In the genomic region with DNA sequence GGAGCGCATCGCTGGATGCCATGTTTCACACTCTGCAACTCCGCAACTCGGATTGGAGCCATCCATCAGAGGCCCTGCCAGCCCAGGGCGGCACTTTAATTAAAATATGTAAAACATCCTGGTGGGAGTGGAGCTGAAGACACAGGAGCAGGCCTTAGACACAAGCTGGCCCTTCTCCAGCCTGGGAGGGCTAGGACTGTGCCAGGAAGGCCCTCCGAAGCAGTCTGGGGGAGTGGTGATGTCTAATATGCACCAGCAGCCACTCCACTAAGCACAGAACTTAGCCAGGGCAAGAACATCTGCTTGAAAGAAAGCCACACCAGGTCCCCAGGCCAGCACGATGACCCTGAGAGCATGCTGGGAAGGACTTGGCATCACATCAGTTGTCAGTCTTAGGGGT, we compare ENCODE assay signal across 20 cellular contexts. TPM values are rescaled to one million over a fixed set of nuclear protein-coding genes. Genes with fewer than 3 reads are reported as not detected.
DNase-seq lines count a peak whose midpoint lies in the region; ATAC-seq and TF ChIP-seq lines count a peak whose summit lies in the region.
"Had no signal": no experiment of that assay in that cellular context is flagged by ENCODE, and none has a peak within 500 bp of the region (broad histone marks: within the 10 kb centered on the region; RNA-seq: fewer than 3 reads in every experiment).

No MANE protein-coding gene starts in this region.

- peak overlapping the region; percentile 5 for H3K18ac ChIP-seq in mesendoderm (ENCODE audit: low read length)

- H2BK15ac ChIP-seq in mesendoderm (replicated peaks; ENCODE audit: low read depth): no peak overlapping the region

- no peak overlapping the region for H4K8ac ChIP-seq in mesendoderm (ENCODE audit: low read depth, low read length)

- H3K4ac ChIP-seq in mesendoderm (ENCODE audit: low read depth, low read length): peak overlapping the region; percentile 40

- WGBS in mesendoderm (ENCODE audit: extremely low coverage, insufficient coverage, low lambda C conversion rate): no CpG with 5 or more reads among the region's 7 CpGs
- 88% methylated on average over 7 of the region's 7 CpGs for WGBS in smooth muscle cell (ENCODE audit: low lambda C conversion rate)
- WGBS in upper lobe of left lung, 2 donors: 73 to 86% methylated on average over 6 of the region's 7 CpGs

- no peaks in the 10 kb centered on the region for H3K36me3 ChIP-seq in GM23338 (ENCODE audit: insufficient read depth)
- no peaks in the 10 kb centered on the region for H3K36me3 ChIP-seq in Loucy (ENCODE audit: insufficient read depth, low read length)
- no peaks in the 10 kb centered on the region for H3K36me3 ChIP-seq in mesendoderm (ENCODE audit: control insufficient read depth, insufficient read depth, low read length)
- no peaks in the 10 kb centered on the region for H3K36me3 ChIP-seq in smooth muscle cell (ENCODE audit: low read depth)
- H3K36me3 ChIP-seq in upper lobe of left lung: no peaks in the 10 kb centered on the region
- no peaks in the 10 kb centered on the region for H3K36me3 ChIP-seq in ascending aorta
- H3K36me3 ChIP-seq: SJSA1 had no signal

- H4K20me1 ChIP-seq in GM23338 (replicated peaks; ENCODE audit: insufficient read depth) (no peaks in the 10 kb centered on the region), Loucy (ENCODE audit: insufficient read depth, low read length, poor library complexity, severe bottlenecking) (no peaks in the 10 kb centered on the region), smooth muscle cell (ENCODE audit: low read depth) (no peaks in the 10 kb centered on the region)

- H3K79me2 ChIP-seq in GM23338 (replicated peaks; ENCODE audit: insufficient read depth) (no peaks in the 10 kb centered on the region), Loucy (ENCODE audit: insufficient read depth, low read length) (0 out of 2 replicates have a peak, but pooled peaks cover 12% of the 10 kb centered on the region), mesendoderm (ENCODE audit: control insufficient read depth, insufficient read depth, low read length) (no peaks in the 10 kb centered on the region), smooth muscle cell (ENCODE audit: low read depth) (no peaks in the 10 kb centered on the region)

- H2AFZ ChIP-seq in GM23338 (0 out of 2 replicates have a peak overlapping the region, but pooled peaks have one; percentile 47), Loucy (ENCODE audit: low read length) (no peak overlapping the region), smooth muscle cell (ENCODE audit: low read depth) (no peak overlapping the region)

- H3K4me3 ChIP-seq in GM23338: no peak overlapping the region
- H3K4me3 ChIP-seq in Loucy (ENCODE audit: low read length, poor library complexity, severe bottlenecking): no peak overlapping the region
- H3K4me3 ChIP-seq in mesendoderm (ENCODE audit: low read length): no peak overlapping the region
- H3K4me3 ChIP-seq in smooth muscle cell: no peak overlapping the region
- no peak overlapping the region for H3K4me3 ChIP-seq in upper lobe of left lung
- no peak overlapping the region for H3K4me3 ChIP-seq in ascending aorta
- H3K4me3 ChIP-seq: SJSA1 had no signal

- no peaks in the 10 kb centered on the region for H3K36me3 Mint-ChIP-seq in GM23338 (ENCODE audit: low read depth)
- H3K36me3 Mint-ChIP-seq in activated T-cell treated with anti-CD3 and anti-CD28 coated beads, Interleukin-2, amount 50 U/mL, for 24 hours (ENCODE audit: low read depth): no peaks in the 10 kb centered on the region
- H3K36me3 Mint-ChIP-seq: CD4-positive, CD25-positive, alpha-beta regulatory T cell had no signal

- no peak overlapping the region for H3K4me3 Mint-ChIP-seq in GM23338
- no peak overlapping the region for H3K4me3 Mint-ChIP-seq in activated T-cell treated with anti-CD3 and anti-CD28 coated beads, Interleukin-2, amount 50 U/mL, for 24 hours
- H3K4me3 Mint-ChIP-seq: CD4-positive, CD25-positive, alpha-beta regulatory T cell had no signal

- peak overlapping the region; percentile 1 for H2BK120ac ChIP-seq in mesendoderm (ENCODE audit: low read depth, low read length)

- intact Hi-C loops in ascending aorta (cut with DNase I): no loop called here

- H3K9me3 Mint-ChIP-seq in GM23338: no peaks in the 10 kb centered on the region
- H3K9me3 Mint-ChIP-seq in activated T-cell treated with anti-CD3 and anti-CD28 coated beads, Interleukin-2, amount 50 U/mL, for 24 hours: no peaks in the 10 kb centered on the region
- H3K9me3 Mint-ChIP-seq: CD4-positive, CD25-positive, alpha-beta regulatory T cell had no signal

- TF ChIP-seq CTCF in GM23338 (conservative IDR thresholded peaks at IDR 0.05; ENCODE audit: low read depth in 2 of 2) (no peak), Loucy (conservative IDR thresholded peaks at IDR 0.05; ENCODE audit: low read length) (no peak), smooth muscle cell (IDR thresholded peaks at IDR 0.05; ENCODE audit: borderline replicate concordance, insufficient read depth, poor library complexity, severe bottlenecking) (no peak), upper lobe of left lung (IDR thresholded peaks at IDR 0.05) (no peak), ascending aorta (IDR thresholded peaks at IDR 0.05) (no peak)

- peak overlapping the region; percentile 66 for H3K56ac ChIP-seq in mesendoderm (ENCODE audit: low read length)

- H3K9me3 ChIP-seq in Loucy (ENCODE audit: insufficient read depth, low read depth, low read length): no peaks in the 10 kb centered on the region
- H3K9me3 ChIP-seq in smooth muscle cell (replicated peaks; ENCODE audit: low read depth): no peaks in the 10 kb centered on the region
- H3K9me3 ChIP-seq in upper lobe of left lung: no peaks in the 10 kb centered on the region
- H3K9me3 ChIP-seq in ascending aorta: no peaks in the 10 kb centered on the region
- H3K9me3 ChIP-seq: SJSA1 had no signal

- no peak overlapping the region for H3K23ac ChIP-seq in mesendoderm (ENCODE audit: low read length)

- H3K27ac ChIP-seq in GM23338 (ENCODE audit: low read depth) (no peak overlapping the region), mesendoderm (ENCODE audit: low read depth, low read length) (peak overlapping the region; percentile 47), smooth muscle cell (ENCODE audit: low read depth) (peak overlapping the region; percentile 60), upper lobe of left lung (no peak overlapping the region), ascending aorta (no peak overlapping the region)
- H3K27ac ChIP-seq: SJSA1 had no signal

- H3F3A ChIP-seq in GM23338 (replicated peaks; ENCODE audit: low read depth) (no peaks in the 10 kb centered on the region), Loucy (ENCODE audit: low read depth) (no peaks in the 10 kb centered on the region), smooth muscle cell (ENCODE audit: low read depth) (peaks cover 8% of the 10 kb centered on the region)

- no peak overlapping the region for H3K4me2 ChIP-seq in GM23338
- H3K4me2 ChIP-seq in Loucy (ENCODE audit: low read depth, low read length, poor library complexity, severe bottlenecking): peak overlapping the region; percentile 97
- H3K4me2 ChIP-seq in mesendoderm (ENCODE audit: low read length): no peak overlapping the region
- H3K4me2 ChIP-seq in smooth muscle cell: no peak overlapping the region

- peak; percentile 18; the same call in 1 of the 3 replicates for ATAC-seq in GM23338
- no peak for ATAC-seq in upper lobe of left lung (ENCODE audit: low FRiP score in 2 of 2)
- ATAC-seq: HCT116 had no signal

- H2BK5ac ChIP-seq in mesendoderm (ENCODE audit: low read length): peak overlapping the region; percentile 76

- H3K79me1 ChIP-seq in mesendoderm (ENCODE audit: low read length): no peaks in the 10 kb centered on the region

- H3K4me1 ChIP-seq in GM23338 (ENCODE audit: insufficient read depth): no peaks in the 10 kb centered on the region
- H3K4me1 ChIP-seq in Loucy (ENCODE audit: insufficient read depth, low read length, poor library complexity, severe bottlenecking): peaks cover 50% of the 10 kb centered on the region
- H3K4me1 ChIP-seq in mesendoderm (ENCODE audit: control insufficient read depth, low read depth, low read length): peaks cover 19% of the 10 kb centered on the region
- H3K4me1 ChIP-seq in smooth muscle cell (ENCODE audit: low read depth): peaks cover 5% of the 10 kb centered on the region
- H3K4me1 ChIP-seq in upper lobe of left lung: peaks cover 9 to 11% (median 11%) of the 10 kb centered on the region in 4 donors
- no peaks in the 10 kb centered on the region for H3K4me1 ChIP-seq in ascending aorta

- TF ChIP-seq POLR2A in upper lobe of left lung (IDR thresholded peaks at IDR 0.05): no peak

- DNase-seq in GM23338 (ENCODE audit: low spot score) (no peak), mesendoderm (peak; percentile 14), smooth muscle cell (lab: John Stamatoyannopoulos, UW; ENCODE audit: unreplicated experiment) (no peak), upper lobe of left lung (no peak), ascending aorta (ENCODE audit: low spot score in 2 of 2) (no peak)
- no peak for DNase-seq in activated T-cell treated with anti-CD3 and anti-CD28 coated beads, Interleukin-2, amount 50 U/mL, for 24 hours
- no peak for DNase-seq in activated CD4-positive, CD25-positive, alpha-beta regulatory T cell (lab: John Stamatoyannopoulos, UW)
- DNase-seq: ACHN; CD4-positive, CD25-positive, alpha-beta regulatory T cell; DMS53; NCI-H1436; NCI-H2029; NCI-H2171; NCI-H446; NCI-H748 treated with DMSO at 0.1 percent for 48 hours; OCI-M1 had no signal

- peak overlapping the region; percentile 44 for H3K9ac ChIP-seq in Loucy (ENCODE audit: low read depth, low read length, poor library complexity, severe bottlenecking)
- H3K9ac ChIP-seq in mesendoderm (ENCODE audit: low read length): peak overlapping the region; percentile 7
- no peak overlapping the region for H3K9ac ChIP-seq in smooth muscle cell (ENCODE audit: low read depth)

- H3K27me3 ChIP-seq in GM23338 (ENCODE audit: insufficient read depth) (no peaks in the 10 kb centered on the region), Loucy (ENCODE audit: insufficient read depth, low read length, poor library complexity, severe bottlenecking) (no peaks in the 10 kb centered on the region), mesendoderm (ENCODE audit: insufficient read depth, low read length, poor library complexity) (no peaks in the 10 kb centered on the region), smooth muscle cell (ENCODE audit: low read depth) (no peaks in the 10 kb centered on the region), upper lobe of left lung (no peaks in the 10 kb centered on the region), ascending aorta (no peaks in the 10 kb centered on the region)

- H3K9me2 ChIP-seq in GM23338 (ENCODE audit: insufficient read depth) (no peaks in the 10 kb centered on the region; the same call in 1 of the 2 replicates), Loucy (replicated peaks; ENCODE audit: low read depth, low read length) (no peaks in the 10 kb centered on the region)

- no peak overlapping the region for H3K27ac Mint-ChIP-seq in GM23338
- H3K27ac Mint-ChIP-seq in activated T-cell treated with anti-CD3 and anti-CD28 coated beads, Interleukin-2, amount 50 U/mL, for 24 hours: no peak overlapping the region
- H3K27ac Mint-ChIP-seq: CD4-positive, CD25-positive, alpha-beta regulatory T cell had no signal

- peak overlapping the region; percentile 34 for H2AK5ac ChIP-seq in mesendoderm (ENCODE audit: low read length)

- H3K4me1 Mint-ChIP-seq in GM23338: peaks cover 9% of the 10 kb centered on the region
- H3K4me1 Mint-ChIP-seq in activated T-cell treated with anti-CD3 and anti-CD28 coated beads, Interleukin-2, amount 50 U/mL, for 24 hours (ENCODE audit: low read depth): peaks cover 4% of the 10 kb centered on the region

- H3K27me3 Mint-ChIP-seq in GM23338 (ENCODE audit: insufficient read depth, low read depth, poor library complexity): peaks cover 3% of the 10 kb centered on the region
- H3K27me3 Mint-ChIP-seq in activated T-cell treated with anti-CD3 and anti-CD28 coated beads, Interleukin-2, amount 50 U/mL, for 24 hours: peaks cover 2% of the 10 kb centered on the region

- no peak overlapping the region for H4K5ac ChIP-seq in mesendoderm (ENCODE audit: low read length)

- TF ChIP-seq EP300 in upper lobe of left lung (IDR thresholded peaks at IDR 0.05): no peak

RNA-seq across cellular contexts. Expression of a gene that starts 5.8 kb away (rescaled TPM):
- not detected in 2 replicates for total RNA-seq in GM23338 (2014; rRNA removed; shearing (Covaris generic))
- polyA plus RNA-seq in GM23338 (2016; fragmentation: Nextera tagmentation; extraction: Ambion mirVana) (not detected in 2 replicates), smooth muscle cell (not detected in 2 replicates)
- 0.10 TPM for polyA plus RNA-seq in mesendoderm (2013, experiment 1 of 2)
- 0.06 TPM for polyA plus RNA-seq in mesendoderm (2013, experiment 2 of 2)
- total RNA-seq in smooth muscle cell (not detected in 2 replicates), upper lobe of left lung (not detected), ascending aorta (not detected)
- total RNA-seq: CD4-positive, CD25-positive, alpha-beta regulatory T cell; RPMI7951; SJSA1 had no signal
- polyA plus RNA-seq: CD4-positive, CD25-positive, alpha-beta regulatory T cell had no signal

Comparison
In these comparisons a context has a peak if more than half of its experiments do, and no peak if none do; other contexts are left out.
1. H3K27ac ChIP-seq: peak in mesendoderm (single experiment) and smooth muscle cell (single experiment); none in GM23338 (single experiment), upper lobe of left lung (0 of 4) and ascending aorta (0 of 2).